Comparison of ENCODE assay signal across 20 cellular contexts in the genomic region with DNA sequence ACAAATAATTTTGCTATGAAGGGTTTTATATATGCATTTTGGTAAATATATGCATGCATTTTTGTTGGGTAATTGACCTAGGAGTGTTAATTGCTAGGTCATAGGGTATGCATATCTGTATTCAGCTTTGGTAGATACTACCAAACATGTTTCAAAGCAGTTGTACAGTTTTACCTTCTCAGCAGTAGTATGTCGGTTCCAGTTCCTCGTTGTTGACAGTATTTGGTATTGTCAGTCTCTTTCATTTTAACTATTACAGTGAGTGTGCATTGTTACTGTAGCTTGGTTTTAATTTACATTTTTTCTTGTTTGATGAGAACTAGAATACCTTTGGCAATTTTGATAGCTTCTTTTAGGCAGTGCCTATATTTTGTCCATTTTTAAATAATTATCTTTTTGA.
A peak's percentile ranks its signal among the peaks of the same experiment; 100 is the strongest.
DNase-seq lines count a peak whose midpoint lies in the region; ATAC-seq and TF ChIP-seq lines count a peak whose summit lies in the region.
"Had no signal": no experiment of that assay in that cellular context is flagged by ENCODE, and none has a peak within 500 bp of the region (broad histone marks: within the 10 kb centered on the region; RNA-seq: fewer than 3 reads in every experiment).

No MANE protein-coding gene starts in this region.

- H3K27ac Mint-ChIP-seq in progenitor cell of endocrine pancreas = peak overlapping the region; percentile 42
- H3K27ac Mint-ChIP-seq in natural killer cell treated with Interleukin-12 subunit alpha and Interleukin-12 subunit beta and Interleukin-15 and Interleukin-18, amount 100 ng/mL, for 72 hours = no peak overlapping the region
- H3K27ac Mint-ChIP-seq: activated CD8-positive, alpha-beta T cell treated with anti-CD3 and anti-CD28 coated beads for 36 hours; activated naive CD8-positive, alpha-beta T cell treated with anti-CD3 and anti-CD28 coated beads, Interleukin-2, amount 50 U/mL, for 24 hours; activated T-helper 1 cell treated with anti-CD3 and anti-CD28 coated beads, Interleukin-12 subunit alpha, Interleukin-12 subunit beta, Interleukin-2, Interleukin-4 antibody, amounts not matched to agents 30 ng/mL and 10 ng/mL and 1 ng/mL, durations not matched to agents 14 hours and 24 hours and 36 hours had no signal

- no peaks in the 10 kb centered on the region for H3K4me1 ChIP-seq in upper lobe of left lung
- H3K4me1 ChIP-seq: breast epithelium, thyroid gland had no signal

- no peak for TF ChIP-seq EP300 in upper lobe of left lung (IDR thresholded peaks at IDR 0.05)

- DNase-seq in progenitor cell of endocrine pancreas (ENCODE audit: low spot score, unreplicated experiment) (no peak), upper lobe of left lung (no peak)
- DNase-seq in stimulated activated CD4-positive, alpha-beta T cell treated with anti-CD3 and anti-CD28 coated beads, Interleukin-2, amount 100 ng/mL, for 24 hours = no peak
- no peak for DNase-seq in natural killer cell treated with Interleukin-12 subunit alpha and Interleukin-12 subunit beta and Interleukin-15 and Interleukin-18, amount 100 ng/mL, for 72 hours (ENCODE audit: low spot score)
- DNase-seq: activated CD8-positive, alpha-beta T cell treated with anti-CD3 and anti-CD28 coated beads for 36 hours; activated naive CD8-positive, alpha-beta T cell treated with anti-CD3 and anti-CD28 coated beads, Interleukin-2, amount 50 U/mL, for 24 hours; dermis blood vessel endothelial cell; foreskin melanocyte; H7; NCI-H187; NCI-H345; NK-92 treated with Interleukin-12 subunit alpha and Interleukin-12 subunit beta, amount 100 ng/mL, for 24 hours; thyroid gland; WERI-Rb-1 had no signal

- H3K27me3 Mint-ChIP-seq in progenitor cell of endocrine pancreas = no peaks in the 10 kb centered on the region
- H3K27me3 Mint-ChIP-seq in natural killer cell treated with Interleukin-12 subunit alpha and Interleukin-12 subunit beta and Interleukin-15 and Interleukin-18, amount 100 ng/mL, for 72 hours = no peaks in the 10 kb centered on the region
- H3K27me3 Mint-ChIP-seq: activated CD8-positive, alpha-beta T cell treated with anti-CD3 and anti-CD28 coated beads for 36 hours; activated naive CD8-positive, alpha-beta T cell treated with anti-CD3 and anti-CD28 coated beads, Interleukin-2, amount 50 U/mL, for 24 hours had no signal

- ATAC-seq in GM19025 (IDR thresholded peaks at IDR 0.05; ENCODE audit: low read depth, unreplicated experiment) = peak; percentile 56
- ATAC-seq in HG02642 (IDR thresholded peaks at IDR 0.05; ENCODE audit: poor library complexity, unreplicated experiment) = peak; percentile 73
- peak; percentile 54 for ATAC-seq in HG03439 (IDR thresholded peaks at IDR 0.05; ENCODE audit: unreplicated experiment)
- no peak for ATAC-seq in natural killer cell treated with Interleukin-12 subunit alpha and Interleukin-12 subunit beta and Interleukin-15 and Interleukin-18, amount 100 ng/mL, for 72 hours
- no peak for ATAC-seq in upper lobe of left lung (ENCODE audit: low FRiP score in 2 of 2)
- ATAC-seq: activated CD8-positive, alpha-beta T cell treated with anti-CD3 and anti-CD28 coated beads for 36 hours; activated naive CD8-positive, alpha-beta T cell treated with anti-CD3 and anti-CD28 coated beads, Interleukin-2, amount 50 U/mL, for 24 hours; Right ventricle myocardium inferior had no signal

- H3K4me3 Mint-ChIP-seq in progenitor cell of endocrine pancreas (ENCODE audit: low read depth) = no peak overlapping the region
- no peak overlapping the region for H3K4me3 Mint-ChIP-seq in natural killer cell treated with Interleukin-12 subunit alpha and Interleukin-12 subunit beta and Interleukin-15 and Interleukin-18, amount 100 ng/mL, for 72 hours
- H3K4me3 Mint-ChIP-seq: activated CD8-positive, alpha-beta T cell treated with anti-CD3 and anti-CD28 coated beads for 36 hours; activated naive CD8-positive, alpha-beta T cell treated with anti-CD3 and anti-CD28 coated beads, Interleukin-2, amount 50 U/mL, for 24 hours; activated T-helper 1 cell treated with anti-CD3 and anti-CD28 coated beads, Interleukin-12 subunit alpha, Interleukin-12 subunit beta, Interleukin-2, Interleukin-4 antibody, amounts not matched to agents 30 ng/mL and 10 ng/mL and 1 ng/mL, durations not matched to agents 14 hours and 24 hours and 36 hours had no signal

- H3K4me3 ChIP-seq in upper lobe of left lung = no peak overlapping the region
- H3K4me3 ChIP-seq: breast epithelium, thyroid gland had no signal

- H3K9me3 Mint-ChIP-seq in progenitor cell of endocrine pancreas (ENCODE audit: low read depth) = peaks cover 12% of the 10 kb centered on the region
- no peaks in the 10 kb centered on the region for H3K9me3 Mint-ChIP-seq in natural killer cell treated with Interleukin-12 subunit alpha and Interleukin-12 subunit beta and Interleukin-15 and Interleukin-18, amount 100 ng/mL, for 72 hours

- TF ChIP-seq POLR2A in upper lobe of left lung (IDR thresholded peaks at IDR 0.05) = no peak

- no peaks in the 10 kb centered on the region for H3K4me1 Mint-ChIP-seq in progenitor cell of endocrine pancreas (ENCODE audit: low read depth)
- H3K4me1 Mint-ChIP-seq in natural killer cell treated with Interleukin-12 subunit alpha and Interleukin-12 subunit beta and Interleukin-15 and Interleukin-18, amount 100 ng/mL, for 72 hours (ENCODE audit: low read depth in 2 of 2) = peaks cover 11 to 19% of the 10 kb centered on the region in 2 donors
- H3K4me1 Mint-ChIP-seq: activated naive CD8-positive, alpha-beta T cell treated with anti-CD3 and anti-CD28 coated beads, Interleukin-2, amount 50 U/mL, for 24 hours had no signal

- peaks cover 0 to 17% (median 1%) of the 10 kb centered on the region in 4 donors for H3K36me3 ChIP-seq in upper lobe of left lung
- H3K36me3 ChIP-seq: breast epithelium, thyroid gland had no signal

- H3K9me3 ChIP-seq in upper lobe of left lung = no peaks in the 10 kb centered on the region
- H3K9me3 ChIP-seq: breast epithelium, thyroid gland had no signal

- no peak for TF ChIP-seq CTCF in progenitor cell of endocrine pancreas (IDR thresholded peaks at IDR 0.05; ENCODE audit: unreplicated experiment)
- no peak for TF ChIP-seq CTCF in upper lobe of left lung (IDR thresholded peaks at IDR 0.05)

- peaks cover 37% of the 10 kb centered on the region for H3K36me3 Mint-ChIP-seq in progenitor cell of endocrine pancreas (ENCODE audit: insufficient read depth)
- peaks cover 24% of the 10 kb centered on the region for H3K36me3 Mint-ChIP-seq in natural killer cell treated with Interleukin-12 subunit alpha and Interleukin-12 subunit beta and Interleukin-15 and Interleukin-18, amount 100 ng/mL, for 72 hours

- no peaks in the 10 kb centered on the region for H3K27me3 ChIP-seq in upper lobe of left lung
- H3K27me3 ChIP-seq: breast epithelium, thyroid gland had no signal

- 65 to 77% methylated on average over 2 of the region's 2 CpGs for WGBS in upper lobe of left lung, 2 donors

- no peak overlapping the region for H3K27ac ChIP-seq in upper lobe of left lung
- H3K27ac ChIP-seq: breast epithelium, thyroid gland, WERI-Rb-1 had no signal

Comparison
In these comparisons a context has a peak if more than half of its experiments do, and no peak if none do; other contexts are left out.
1. ATAC-seq: peak in GM19025 (single experiment), HG02642 (single experiment) and HG03439 (single experiment); none in natural killer cell treated with Interleukin-12 subunit alpha and Interleukin-12 subunit beta and Interleukin-15 and Interleukin-18, amount 100 ng/mL, for 72 hours (0 of 2) and upper lobe of left lung (0 of 2).